Comparison of ENCODE assay signal across 9 cellular contexts in genomic region chr7:1502845-1503244, GRCh38. TPM values are rescaled to one million over a fixed set of nuclear protein-coding genes. Genes with fewer than 3 reads are reported as not detected.
DNase-seq lines count a peak whose midpoint lies in the region; ATAC-seq and TF ChIP-seq lines count a peak whose summit lies in the region.
"Had no signal": no experiment of that assay in that cellular context is flagged by ENCODE, and none has a peak within 500 bp of the region (broad histone marks: within the 10 kb centered on the region; RNA-seq: fewer than 3 reads in every experiment).

No MANE protein-coding gene starts in this region.

- no peak for TF ChIP-seq RAD21 in neural cell (conservative IDR thresholded peaks at IDR 0.05)

- H3K79me2 ChIP-seq in MM.1S (ENCODE audit: low read length) (peaks cover 37% of the 10 kb centered on the region), neural cell (replicated peaks; ENCODE audit: insufficient read depth, low read length) (peaks cover 13% of the 10 kb centered on the region)

- TF ChIP-seq CTCF in MM.1S (IDR thresholded peaks at IDR 0.05; ENCODE audit: low read length) (no peak), neural cell (IDR thresholded peaks at IDR 0.05; ENCODE audit: poor library complexity, severe bottlenecking) (no peak)

- peaks cover 0 to 50% (median 16%) of the 10 kb centered on the region in 4 donors for H3K4me1 Mint-ChIP-seq in CD4-positive, CD25-positive, alpha-beta regulatory T cell

- no peak overlapping the region for H3K9ac ChIP-seq in MM.1S (ENCODE audit: low read length)
- H3K9ac ChIP-seq in neural cell (ENCODE audit: low read length), result no peak overlapping the region

- peaks cover 27% of the 10 kb centered on the region for H3K36me3 ChIP-seq in CD4-positive, CD25-positive, alpha-beta regulatory T cell (ENCODE audit: control insufficient read depth, insufficient read depth, low read length)
- H3K36me3 ChIP-seq in MM.1S (replicated peaks; ENCODE audit: insufficient read depth, low read length), result no peaks in the 10 kb centered on the region; the same call in 1 of the 2 replicates
- H3K36me3 ChIP-seq in ectodermal cell (ENCODE audit: control insufficient read depth, insufficient read depth, low read length), result peaks cover 15% of the 10 kb centered on the region
- no peaks in the 10 kb centered on the region for H3K36me3 ChIP-seq in neural cell (ENCODE audit: insufficient read depth, low read length)

- H3K9me3 Mint-ChIP-seq in CD4-positive, CD25-positive, alpha-beta regulatory T cell, result no peaks in the 10 kb centered on the region

- peaks cover 35% of the 10 kb centered on the region for H3K4me1 ChIP-seq in CD4-positive, CD25-positive, alpha-beta regulatory T cell (ENCODE audit: control insufficient read depth, insufficient read depth, low read length, poor library complexity, severe bottlenecking)
- H3K4me1 ChIP-seq in MM.1S (ENCODE audit: low read length) (peaks cover 9% of the 10 kb centered on the region; the same call in 1 of the 2 replicates), ectodermal cell (ENCODE audit: control insufficient read depth, insufficient read depth, low read length) (peaks cover 9% of the 10 kb centered on the region)

- peaks cover 8% of the 10 kb centered on the region; the same call in 1 of the 2 replicates for H3F3A ChIP-seq in MM.1S (ENCODE audit: insufficient read depth, low read length)
- no peaks in the 10 kb centered on the region for H3F3A ChIP-seq in neural cell (ENCODE audit: insufficient read depth, low read length, poor library complexity, severe bottlenecking)

- peak overlapping the region; percentile 94 for H3K4me2 ChIP-seq in MM.1S (ENCODE audit: low read depth, low read length)
- H3K4me2 ChIP-seq in neural cell (ENCODE audit: low read length), result peak overlapping the region; percentile 68

- no peak overlapping the region for H3K27ac ChIP-seq in CD4-positive, CD25-positive, alpha-beta regulatory T cell (ENCODE audit: insufficient read depth, low read length, poor library complexity, severe bottlenecking)
- H3K27ac ChIP-seq in MM.1S (ENCODE audit: low read length), result no peak overlapping the region
- H3K27ac ChIP-seq in ectodermal cell (ENCODE audit: insufficient read depth, low read depth, low read length, poor library complexity, severe bottlenecking), result no peak overlapping the region
- H3K27ac ChIP-seq in neural cell (ENCODE audit: low read length), result no peak overlapping the region
- H3K27ac ChIP-seq: WERI-Rb-1 had no signal

- no peaks in the 10 kb centered on the region for H3K36me3 Mint-ChIP-seq in CD4-positive, CD25-positive, alpha-beta regulatory T cell

- no peak overlapping the region for H2AFZ ChIP-seq in MM.1S (ENCODE audit: low read length)
- H2AFZ ChIP-seq in neural cell (ENCODE audit: low read depth, low read length), result no peak overlapping the region

- no peaks in the 10 kb centered on the region for H3K27me3 Mint-ChIP-seq in CD4-positive, CD25-positive, alpha-beta regulatory T cell

- no peak for DNase-seq in CD4-positive, CD25-positive, alpha-beta regulatory T cell
- DNase-seq in MM.1S (no peak), hypothalamus (lab: John Stamatoyannopoulos, UW) (no peak), NCI-H524 treated with DMSO at 0.1 percent for 48 hours (lab: John Stamatoyannopoulos, UW) (no peak)
- DNase-seq: WERI-Rb-1 had no signal

- H4K20me1 ChIP-seq in MM.1S (ENCODE audit: insufficient read depth, low read length) (no peaks in the 10 kb centered on the region), neural cell (ENCODE audit: insufficient read depth) (no peaks in the 10 kb centered on the region)

- no peaks in the 10 kb centered on the region for H3K27me3 ChIP-seq in CD4-positive, CD25-positive, alpha-beta regulatory T cell (ENCODE audit: control insufficient read depth, insufficient read depth, low read length)
- no peaks in the 10 kb centered on the region for H3K27me3 ChIP-seq in MM.1S (replicated peaks; ENCODE audit: insufficient read depth, low read length)
- no peaks in the 10 kb centered on the region for H3K27me3 ChIP-seq in ectodermal cell (ENCODE audit: control insufficient read depth, insufficient read depth, low read length, poor library complexity, severe bottlenecking)
- no peaks in the 10 kb centered on the region for H3K27me3 ChIP-seq in neural cell (ENCODE audit: insufficient read depth, low read depth, low read length)

- no peak for ATAC-seq in CD4-positive, CD25-positive, alpha-beta regulatory T cell (ENCODE audit: low read depth in 2 of 2)
- ATAC-seq in GM19397 (IDR thresholded peaks at IDR 0.05; ENCODE audit: unreplicated experiment) (no peak), HG03159 (IDR thresholded peaks at IDR 0.05; ENCODE audit: unreplicated experiment) (no peak)

- no peak for TF ChIP-seq EP300 in neural cell (conservative IDR thresholded peaks at IDR 0.05; ENCODE audit: poor library complexity, severe bottlenecking)

- H3K4me3 ChIP-seq in CD4-positive, CD25-positive, alpha-beta regulatory T cell (ENCODE audit: low read depth, low read length), result peak overlapping the region; percentile 66
- H3K4me3 ChIP-seq in MM.1S (ENCODE audit: low read length) (peak overlapping the region; percentile 96), ectodermal cell (ENCODE audit: insufficient read depth, low read depth, low read length) (peak overlapping the region; percentile 94), neural cell (ENCODE audit: low read length) (peak overlapping the region; percentile 92)

- peak overlapping the region in 2 of 3 donors; percentile 88 to 90 for H3K27ac Mint-ChIP-seq in CD4-positive, CD25-positive, alpha-beta regulatory T cell

- H3K9me2 ChIP-seq in MM.1S (replicated peaks; ENCODE audit: insufficient read depth, low read length), result no peaks in the 10 kb centered on the region
- H3K9me2 ChIP-seq in neural cell (ENCODE audit: insufficient read depth, low read length), result no peaks in the 10 kb centered on the region

- no peaks in the 10 kb centered on the region for H3K9me3 ChIP-seq in CD4-positive, CD25-positive, alpha-beta regulatory T cell (ENCODE audit: control insufficient read depth in 2 of 2, low read length in 2 of 2)
- H3K9me3 ChIP-seq in MM.1S (replicated peaks; ENCODE audit: insufficient read depth, low read length) (no peaks in the 10 kb centered on the region), ectodermal cell (ENCODE audit: control insufficient read depth, low read length) (no peaks in the 10 kb centered on the region), neural cell (ENCODE audit: low read length) (no peaks in the 10 kb centered on the region)

- peak overlapping the region; percentile 83 to 92 (median 86) for H3K4me3 Mint-ChIP-seq in CD4-positive, CD25-positive, alpha-beta regulatory T cell

- WGBS in ectodermal cell, 2 experiments, result 91 to 92% methylated on average over 20 of the region's 20 CpGs

TF ChIP-seq in neural cell, 6 proteins besides CTCF, POLR2A, EP300 and RAD21 (continues in another document):
- no peak for TF ChIP-seq POLR2AphosphoS5 (IDR thresholded peaks at IDR 0.05)
- TF ChIP-seq TAF1 (IDR thresholded peaks at IDR 0.05; ENCODE audit: low read depth), result no peak

RNA-seq across cellular contexts. Expression of gene INTS1, which starts 1.3 kb away (rescaled TPM):
- 107 TPM for total RNA-seq in CD4-positive, CD25-positive, alpha-beta regulatory T cell
- polyA plus RNA-seq in CD4-positive, CD25-positive, alpha-beta regulatory T cell, result 10 to 100 TPM in 2 of 4 donors, 1 to 10 TPM in 2; 8.5 to 11.9 (median 10.1) TPM
- polyA plus RNA-seq in ectodermal cell (2013, experiment 1 of 4), result 67.7 TPM
- polyA plus RNA-seq in ectodermal cell (2013, experiment 2 of 4), result 78.2 TPM
- 55.1 TPM for polyA plus RNA-seq in ectodermal cell (2013, experiment 3 of 4)
- 61.7 TPM for polyA plus RNA-seq in ectodermal cell (2013, experiment 4 of 4)
- polyA plus RNA-seq in neural cell, result 21.1 and 26.3 TPM in 2 replicates
- polyA minus RNA-seq in neural cell, result 49.0 and 63.8 TPM in 2 replicates

RNA-seq across cellular contexts. Expression of gene MAFK, which starts 27.7 kb away (rescaled TPM):
- total RNA-seq in CD4-positive, CD25-positive, alpha-beta regulatory T cell, result 61.5 TPM
- under 1 TPM; 0.31 to 0.62 (median 0.47) TPM for polyA plus RNA-seq in CD4-positive, CD25-positive, alpha-beta regulatory T cell
- 5.7 TPM for polyA plus RNA-seq in ectodermal cell (2013, experiment 1 of 4)
- polyA plus RNA-seq in ectodermal cell (2013, experiment 2 of 4), result 5.8 TPM
- polyA plus RNA-seq in ectodermal cell (2013, experiment 3 of 4), result 3.5 TPM
- polyA plus RNA-seq in ectodermal cell (2013, experiment 4 of 4), result 3.3 TPM
- 12.6 and 16.4 TPM in 2 replicates for polyA plus RNA-seq in neural cell
- polyA minus RNA-seq in neural cell, result 9.1 and 12.9 TPM in 2 replicates

RNA-seq across cellular contexts. Expression of gene MICALL2, which starts 43.6 kb away (rescaled TPM):
- total RNA-seq in CD4-positive, CD25-positive, alpha-beta regulatory T cell, result 3.3 TPM
- polyA plus RNA-seq in CD4-positive, CD25-positive, alpha-beta regulatory T cell, result under 1 TPM in 3 of 4 donors, not detected in 1; 0.14 to 0.35 (median 0.19) TPM
- polyA plus RNA-seq in ectodermal cell (2013, experiment 1 of 4), result 18.1 TPM
- 21.5 TPM for polyA plus RNA-seq in ectodermal cell (2013, experiment 2 of 4)
- 18.0 TPM for polyA plus RNA-seq in ectodermal cell (2013, experiment 3 of 4)
- 22.2 TPM for polyA plus RNA-seq in ectodermal cell (2013, experiment 4 of 4)
- 12.8 and 20.1 TPM in 2 replicates for polyA plus RNA-seq in neural cell
- 5.6 and 6.9 TPM in 2 replicates for polyA minus RNA-seq in neural cell

RNA-seq across cellular contexts. Expression of gene TMEM184A, which starts 53.2 kb away (rescaled TPM):
- total RNA-seq in CD4-positive, CD25-positive, alpha-beta regulatory T cell, result not detected
- polyA plus RNA-seq in CD4-positive, CD25-positive, alpha-beta regulatory T cell, result under 1 TPM in 1 of 4 donors, not detected in 3; 0.25 TPM
- polyA plus RNA-seq in ectodermal cell (2013, experiment 1 of 4), result 0.37 TPM
- 0.07 TPM for polyA plus RNA-seq in ectodermal cell (2013, experiment 2 of 4)
- 0.11 TPM for polyA plus RNA-seq in ectodermal cell (2013, experiment 3 of 4)
- 0.24 TPM for polyA plus RNA-seq in ectodermal cell (2013, experiment 4 of 4)
- 0.12 TPM in 1 of 2 replicates, not detected in the other for polyA plus RNA-seq in neural cell
- polyA minus RNA-seq in neural cell, result not detected in 2 replicates

Comparison
In these comparisons a context has a peak if more than half of its experiments do, and no peak if none do; other contexts are left out.
1. RNA of gene MICALL2, which starts 43.6 kb away (polyA plus RNA-seq): 12.8 to 20.1 TPM in neural cell; 0.14 to 0.35 TPM in CD4-positive, CD25-positive, alpha-beta regulatory T cell; every median in the first group is over 10 times any median in the second.
2. Peak in every context shown above with its lines, with median percentiles within 50 percentile points of each other: H3K4me3 ChIP-seq.